9 cellular contexts compared by ENCODE assay signal in genomic region chr20:44692932-44693476, GRCh38. TPM values are rescaled to one million over a fixed set of nuclear protein-coding genes. Genes with fewer than 3 reads are reported as not detected.
A peak's percentile ranks its signal among the peaks of the same experiment; 100 is the strongest.
DNase-seq lines count a peak whose midpoint lies in the region; ATAC-seq and TF ChIP-seq lines count a peak whose summit lies in the region.
"Had no signal": no experiment of that assay in that cellular context is flagged by ENCODE, and none has a peak within 500 bp of the region (broad histone marks: within the 10 kb centered on the region; RNA-seq: fewer than 3 reads in every experiment).

No MANE protein-coding gene starts in this region.

- TF ChIP-seq CTCF in chondrocyte (IDR thresholded peaks at IDR 0.05) = no peak
- TF ChIP-seq CTCF in transverse colon (IDR thresholded peaks at IDR 0.05) = no peak

- H3K36me3 Mint-ChIP-seq in chondrocyte (ENCODE audit: low read depth) = no peaks in the 10 kb centered on the region

- no peak for ATAC-seq in stimulated activated naive CD8-positive, alpha-beta T cell treated with anti-CD3 and anti-CD28 coated beads, Interleukin-15, Interleukin-2, amounts not matched to agents 100 U/mL and 50 U/mL, for 24 hours
- ATAC-seq in HG03139 (IDR thresholded peaks at IDR 0.05; ENCODE audit: unreplicated experiment) (no peak), GM19395 (IDR thresholded peaks at IDR 0.05; ENCODE audit: unreplicated experiment) (no peak)

- H3K36me3 ChIP-seq in transverse colon = no peaks in the 10 kb centered on the region

- no peak overlapping the region for H3K4me3 ChIP-seq in transverse colon

- peaks cover 0 to 11% (median 0%) of the 10 kb centered on the region in 4 donors for H3K4me1 ChIP-seq in transverse colon

- TF ChIP-seq EP300 in transverse colon (IDR thresholded peaks at IDR 0.05; ENCODE audit: low read depth) = peak; percentile 7

- H3K4me3 Mint-ChIP-seq in chondrocyte (ENCODE audit: unreplicated experiment) = no peak overlapping the region

- H3K27me3 ChIP-seq in transverse colon = no peaks in the 10 kb centered on the region

- in situ Hi-C loops in transverse colon (cut with MboI; ENCODE audit: low pct_ligation_motif_present in 1 of 4, low pct_unique_long_range_greater_than_20kb in 1 of 4, low sequenced_read_pairs in 3 of 4) = loop anchor here in 1 of 4 donors (25.0 kb wide), 1 partner anchor 169 kb away; no protein-coding TSS in a partner anchor

- H3K27ac ChIP-seq in transverse colon = peak overlapping the region; percentile 34 to 55 (median 43)
- no peak overlapping the region for H3K27ac ChIP-seq in caudate nucleus (ENCODE audit: low read depth, low read length)

- no peak for TF ChIP-seq POLR2A in transverse colon (IDR thresholded peaks at IDR 0.05)

- DNase-seq in HuH-7.5 (ENCODE audit: low spot score) (peak; percentile 65), chondrocyte (ENCODE audit: low spot score) (no peak), kidney tubule cell (ENCODE audit: low spot score) (peak; percentile 99), transverse colon (peak; percentile 22), caudate nucleus (lab: John Stamatoyannopoulos, UW) (no peak)
- no peak for DNase-seq in stimulated activated naive CD8-positive, alpha-beta T cell treated with anti-CD3 and anti-CD28 coated beads, Interleukin-15, Interleukin-2, amounts not matched to agents 100 U/mL and 50 U/mL, for 24 hours

- H3K27me3 Mint-ChIP-seq in chondrocyte (ENCODE audit: low read depth) = no peaks in the 10 kb centered on the region

- H3K9me3 Mint-ChIP-seq in chondrocyte (ENCODE audit: low read depth) = peaks cover 4% of the 10 kb centered on the region

- H3K9me3 ChIP-seq in transverse colon = no peaks in the 10 kb centered on the region

- H3K27ac Mint-ChIP-seq in chondrocyte (ENCODE audit: unreplicated experiment) = peak overlapping the region; percentile 92

- 41% methylated on average over 7 of the region's 7 CpGs; no CpG with 5 or more reads in 1 of the 2 donors for WGBS in transverse colon (ENCODE audit: low coverage in 1 of 2), 2 donors

- intact Hi-C loops in transverse colon (cut with DNase I; ENCODE audit: low total_unique reads) = no loop called here

- H3K4me1 Mint-ChIP-seq in chondrocyte (ENCODE audit: low read depth) = peaks cover 67% of the 10 kb centered on the region

RNA-seq across cellular contexts. Expression of gene CCN5, which starts 22.2 kb away (rescaled TPM):
- 1.6 to 1.7 TPM (median 1.7 TPM) in 3 replicates for total RNA-seq in chondrocyte
- total RNA-seq in transverse colon = 10 to 100 TPM in 3 of 4 donors, 1 to 10 TPM in 1; 9.5 to 20.6 (median 15.9) TPM
- total RNA-seq: mononuclear cell had no signal

RNA-seq across cellular contexts. Expression of gene ADA, which starts 41.5 kb away (rescaled TPM):
- 10.6 to 12.1 TPM (median 11.4 TPM) in 3 replicates for total RNA-seq in chondrocyte
- total RNA-seq in transverse colon = 1 to 10 TPM; 2.6 to 5.4 (median 2.9) TPM

RNA-seq across cellular contexts. Expression of gene KCNK15, which starts 52.7 kb away (rescaled TPM):
- total RNA-seq in chondrocyte (0.59 to 1.6 TPM (median 0.77 TPM) in 3 replicates), transverse colon (1 to 10 TPM in 1 of 4 donors, under 1 TPM in 1, not detected in 2; 0.27 to 1.3 TPM)

Comparison
In these comparisons a context has a peak if more than half of its experiments do, and no peak if none do; other contexts are left out.
1. DNase-seq: peak in HuH-7.5 (single experiment), kidney tubule cell (single experiment) and transverse colon (single experiment); none in chondrocyte (single experiment), stimulated activated naive CD8-positive, alpha-beta T cell treated with anti-CD3 and anti-CD28 coated beads, Interleukin-15, Interleukin-2, amounts not matched to agents 100 U/mL and 50 U/mL, for 24 hours (single experiment) and caudate nucleus (0 of 61).